Comparison of ENCODE assay signal across 16 cellular contexts in the genomic region with DNA sequence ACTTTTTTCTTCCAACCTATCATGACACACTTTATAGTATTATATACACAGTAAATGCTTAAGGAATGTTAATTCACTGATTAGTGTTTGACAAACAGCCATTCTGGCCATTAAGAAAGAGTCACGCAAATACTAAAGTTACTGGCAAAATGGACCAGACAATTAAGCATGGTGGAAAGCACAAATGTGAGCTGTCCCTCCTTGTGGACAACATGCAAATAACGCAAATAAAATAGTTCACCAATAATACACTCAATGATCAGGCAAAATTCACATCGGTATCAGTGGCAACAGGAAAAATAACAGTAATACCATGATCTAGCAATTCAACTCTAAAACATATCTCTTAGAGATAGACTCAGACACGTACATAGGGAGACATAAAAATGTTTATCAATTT.
"Had no signal": no experiment of that assay in that cellular context is flagged by ENCODE, and none has a peak within 500 bp of the region (broad histone marks: within the 10 kb centered on the region; RNA-seq: fewer than 3 reads in every experiment).

No MANE protein-coding gene starts in this region.

- DNase-seq: cortex of kidney; dorsolateral prefrontal cortex; effector CD8-positive, alpha-beta T cell; gastrocnemius medialis; heart right ventricle; hypothalamus; islet precursor cell; mammary epithelial cell; naive thymus-derived CD4-positive, alpha-beta T cell; nephron progenitor cell; stimulated activated CD4-positive, alpha-beta T cell treated with anti-CD3 and anti-CD28 coated beads, Interleukin-2, amount 100 ng/mL, for 48 hours; stimulated activated naive CD4-positive, alpha-beta T cell treated with Interleukin-2 at 50 U/mL for 16 hours; upper lobe of left lung; uterus had no signal

- H3K36me3 Mint-ChIP-seq: naive thymus-derived CD4-positive, alpha-beta T cell had no signal

- H3K9me3 Mint-ChIP-seq: nephron progenitor cell had no signal

- H3K4me3 ChIP-seq: dorsolateral prefrontal cortex, gastrocnemius medialis, heart right ventricle, right atrium auricular region, smooth muscle cell, upper lobe of left lung, uterus had no signal

- H3K27ac Mint-ChIP-seq: naive thymus-derived CD4-positive, alpha-beta T cell; nephron progenitor cell had no signal

- H3K27me3 Mint-ChIP-seq: naive thymus-derived CD4-positive, alpha-beta T cell had no signal

- H3K4me3 Mint-ChIP-seq: naive thymus-derived CD4-positive, alpha-beta T cell; nephron progenitor cell had no signal
